In genomic region chr9:72554221-72554641, GRCh38 we compare ENCODE assay signal across 14 cellular contexts. TPM values are rescaled to one million over a fixed set of nuclear protein-coding genes. Genes with fewer than 3 reads are reported as not detected.
DNase-seq lines count a peak whose midpoint lies in the region; ATAC-seq, FAIRE-seq and TF ChIP-seq lines count a peak whose summit lies in the region.
"Had no signal": no experiment of that assay in that cellular context is flagged by ENCODE, and none has a peak within 500 bp of the region (broad histone marks: within the 10 kb centered on the region; RNA-seq: fewer than 3 reads in every experiment).

No MANE protein-coding gene starts in this region.

- H3K4me2 ChIP-seq in H1 (ENCODE audit: insufficient read depth in 1 of 2, low read depth in 2 of 2, low read length in 2 of 2) (no peak overlapping the region), mesendoderm (ENCODE audit: low read length) (no peak overlapping the region)

- no peaks in the 10 kb centered on the region for H4K20me1 ChIP-seq in H1 (replicated peaks in 1 of 2; ENCODE audit: control insufficient read depth in 1 of 2, insufficient read depth in 2 of 2, low read length in 2 of 2)

- no peak for TF ChIP-seq EP300 in H1 (IDR thresholded peaks at IDR 0.05; ENCODE audit: borderline replicate concordance in 1 of 2, low read depth in 2 of 2, low read length in 2 of 2)

- H3K4me3 ChIP-seq in heart left ventricle (no peak overlapping the region), H1 (ENCODE audit: extremely low read depth in 1 of 4, insufficient read depth in 2 of 4, low read depth in 3 of 4, low read length in 4 of 4) (no peak overlapping the region), mesendoderm (ENCODE audit: low read length) (no peak overlapping the region)
- H3K4me3 ChIP-seq: gastrocnemius medialis, ovary had no signal

- H3K9me3 Mint-ChIP-seq in activated CD4-positive, alpha-beta memory T cell treated with anti-CD3 and anti-CD28 coated beads, Interleukin-2, amount 10 ng/mL, durations not matched to agents 7 days and 5 days: no peaks in the 10 kb centered on the region
- no peaks in the 10 kb centered on the region for H3K9me3 Mint-ChIP-seq in activated naive CD8-positive, alpha-beta T cell treated with anti-CD3 and anti-CD28 coated beads, Interleukin-2, amount 50 U/mL, for 24 hours

- 45 to 52% (median 47%) methylated on average over 3 of the region's 3 CpGs for WGBS in heart left ventricle, 4 donors
- 56% methylated on average over 3 of the region's 3 CpGs; no CpG with 5 or more reads in 1 of the 2 experiments for WGBS in H1 (ENCODE audit: extremely low coverage in 1 of 2, insufficient coverage in 1 of 2, insufficient read length in 1 of 2, insufficient replicate concordance in 2 of 2, low coverage in 1 of 2, low lambda C conversion rate in 2 of 2, missing lambda C conversion rate in 1 of 2), 2 experiments
- no CpG with 5 or more reads among the region's 3 CpGs for WGBS in mesendoderm (ENCODE audit: extremely low coverage, insufficient coverage, low lambda C conversion rate)

- H3K56ac ChIP-seq in H1 (replicated peaks; ENCODE audit: insufficient read length, low read depth, low read length): no peak overlapping the region
- H3K56ac ChIP-seq in mesendoderm (ENCODE audit: low read length): no peak overlapping the region

- H3K9me3 ChIP-seq in heart left ventricle: no peaks in the 10 kb centered on the region
- no peaks in the 10 kb centered on the region for H3K9me3 ChIP-seq in H1 (ENCODE audit: insufficient read depth in 2 of 2, low read depth in 1 of 2, low read length in 1 of 2)
- H3K9me3 ChIP-seq: gastrocnemius medialis, ovary had no signal

- H2AFZ ChIP-seq in H1 (ENCODE audit: low read length): peak overlapping the region; percentile 6; the same call in 1 of the 2 replicates

- CTCF ChIA-PET in H1 (lab: Charles Lee; ENCODE audit: partially characterized antibody): interaction anchor here (0.6 to 0.9 kb wide), 3 partner anchors 13 to 1008 kb away, joined by 3 read pairs; no protein-coding TSS in a partner anchor
- CTCF ChIA-PET in activated CD4-positive, alpha-beta memory T cell treated with anti-CD3 and anti-CD28 coated beads, Interleukin-2, amount 10 ng/mL, durations not matched to agents 7 days and 5 days (lab: Charles Lee): interaction anchor here (0.6 to 1.2 kb wide), 2 partner anchors 13 to 436 kb away, joined by 3 read pairs; no protein-coding TSS in a partner anchor

- H2AK5ac ChIP-seq in H1 (ENCODE audit: low read depth, low read length) (no peak overlapping the region), mesendoderm (ENCODE audit: low read length) (no peak overlapping the region)

- no peak for TF ChIP-seq RAD21 in H1 (IDR thresholded peaks at IDR 0.05 in 1 of 2, conservative IDR thresholded peaks at IDR 0.05 in 1 of 2; ENCODE audit: low read depth in 2 of 2, low read length in 2 of 2)

- H3K9ac ChIP-seq in H1 (replicated peaks in 1 of 4; ENCODE audit: extremely low read depth in 1 of 4, low read depth in 3 of 4, low read length in 3 of 4) (no peak overlapping the region), mesendoderm (ENCODE audit: low read length) (no peak overlapping the region)

- POLR2A ChIA-PET in H1 (lab: Charles Lee; ENCODE audit: partially characterized antibody): no interaction called here
- POLR2A ChIA-PET in activated CD4-positive, alpha-beta memory T cell treated with anti-CD3 and anti-CD28 coated beads, Interleukin-2, amount 10 ng/mL, durations not matched to agents 7 days and 5 days (lab: Charles Lee): interaction anchor here (1.1 kb wide), 1 partner anchor 189 kb away, joined by 4 read pairs; the partner anchor contains the start of gene ZFAND5

- no peak overlapping the region for H4K5ac ChIP-seq in H1 (ENCODE audit: insufficient read length, low read depth, low read length)
- H4K5ac ChIP-seq in mesendoderm (ENCODE audit: low read length): no peak overlapping the region

- peaks cover 0 to 8% (median 0%) of the 10 kb centered on the region in 12 donors for H3K4me1 ChIP-seq in heart left ventricle
- H3K4me1 ChIP-seq in H1 (replicated peaks in 1 of 4; ENCODE audit: control insufficient read depth in 3 of 4, insufficient read depth in 4 of 4, low read length in 3 of 4): 0 out of 7 replicates have a peak, but pooled peaks cover 0 to 2% (median 0%) of the 10 kb centered on the region in 4 experiments
- H3K4me1 ChIP-seq in mesendoderm (ENCODE audit: control insufficient read depth, low read depth, low read length): no peaks in the 10 kb centered on the region

- H3K14ac ChIP-seq in H1 (ENCODE audit: insufficient read length): no peak overlapping the region

- H3K4ac ChIP-seq in H1 (replicated peaks; ENCODE audit: insufficient read length, low read depth, low read length) (no peak overlapping the region), mesendoderm (ENCODE audit: low read depth, low read length) (no peak overlapping the region)

- TF ChIP-seq CTCF in heart left ventricle (IDR thresholded peaks at IDR 0.05) (no peak), H1 (IDR thresholded peaks at IDR 0.05; ENCODE audit: control extremely low read depth in 1 of 3, insufficient read depth in 1 of 3, low read depth in 1 of 3, low read length in 3 of 3) (no peak)

- peaks cover 18% of the 10 kb centered on the region for H3K4me1 Mint-ChIP-seq in activated CD4-positive, alpha-beta memory T cell treated with anti-CD3 and anti-CD28 coated beads, Interleukin-2, amount 10 ng/mL, durations not matched to agents 7 days and 5 days
- peaks cover 18% of the 10 kb centered on the region for H3K4me1 Mint-ChIP-seq in activated naive CD8-positive, alpha-beta T cell treated with anti-CD3 and anti-CD28 coated beads, Interleukin-2, amount 50 U/mL, for 24 hours

- H2BK15ac ChIP-seq in H1 (ENCODE audit: low read length) (no peak overlapping the region), mesendoderm (replicated peaks; ENCODE audit: low read depth) (no peak overlapping the region)

- DNase-seq in left cardiac atrium (no peak), heart left ventricle (no peak), H1 (ENCODE audit: low read depth in 1 of 2, low spot score in 2 of 2) (no peak), mesendoderm (peak; percentile 34), NCI-H446 (lab: John Stamatoyannopoulos, UW) (no peak)
- no peak for DNase-seq in activated CD4-positive, alpha-beta memory T cell treated with anti-CD3 and anti-CD28 coated beads, Interleukin-2, amount 10 ng/mL, durations not matched to agents 7 days and 5 days
- DNase-seq in activated naive CD8-positive, alpha-beta T cell treated with anti-CD3 and anti-CD28 coated beads, Interleukin-2, amount 50 U/mL, for 24 hours: no peak
- DNase-seq: activated gamma-delta T cell treated with Interleukin-2 at 50 U/mL for 16 hours, gastrocnemius medialis, NCI-H748 treated with DMSO at 0.1 percent for 48 hours, ovary had no signal

- H3K23me2 ChIP-seq in H1 (ENCODE audit: low read depth, low read length): no peaks in the 10 kb centered on the region

- H2BK120ac ChIP-seq in H1 (replicated peaks; ENCODE audit: low read depth, low read length): no peak overlapping the region
- no peak overlapping the region for H2BK120ac ChIP-seq in mesendoderm (ENCODE audit: low read depth, low read length)

- H3K27me3 ChIP-seq in heart left ventricle (no peaks in the 10 kb centered on the region), H1 (replicated peaks in 1 of 4; ENCODE audit: control insufficient read depth in 3 of 4, extremely low read depth in 1 of 4, insufficient read depth in 3 of 4, low read length in 3 of 4) (no peaks in the 10 kb centered on the region), mesendoderm (ENCODE audit: insufficient read depth, low read length, poor library complexity) (no peaks in the 10 kb centered on the region)
- H3K27me3 ChIP-seq: gastrocnemius medialis, ovary had no signal

- no peaks in the 10 kb centered on the region for H3K27me3 Mint-ChIP-seq in activated CD4-positive, alpha-beta memory T cell treated with anti-CD3 and anti-CD28 coated beads, Interleukin-2, amount 10 ng/mL, durations not matched to agents 7 days and 5 days
- H3K27me3 Mint-ChIP-seq in activated naive CD8-positive, alpha-beta T cell treated with anti-CD3 and anti-CD28 coated beads, Interleukin-2, amount 50 U/mL, for 24 hours: no peaks in the 10 kb centered on the region

- no peak overlapping the region for H3K4me3 Mint-ChIP-seq in activated CD4-positive, alpha-beta memory T cell treated with anti-CD3 and anti-CD28 coated beads, Interleukin-2, amount 10 ng/mL, durations not matched to agents 7 days and 5 days
- H3K4me3 Mint-ChIP-seq in activated naive CD8-positive, alpha-beta T cell treated with anti-CD3 and anti-CD28 coated beads, Interleukin-2, amount 50 U/mL, for 24 hours: no peak overlapping the region

- H3K79me1 ChIP-seq in H1 (ENCODE audit: low read depth, low read length) (no peaks in the 10 kb centered on the region), mesendoderm (ENCODE audit: low read length) (no peaks in the 10 kb centered on the region)

- no peak for FAIRE-seq in H1 (lab: Jason Lieb, UNC)
- FAIRE-seq: A204.1 had no signal

- H2BK20ac ChIP-seq in H1 (ENCODE audit: low read length): no peak overlapping the region

- H3K23ac ChIP-seq in H1 (ENCODE audit: insufficient read length) (no peak overlapping the region), mesendoderm (ENCODE audit: low read length) (no peak overlapping the region)

- H3K27ac ChIP-seq in heart left ventricle (peak overlapping the region in 1 of 12 donors; percentile 4), H1 (ENCODE audit: low read depth, low read length) (no peak overlapping the region), mesendoderm (ENCODE audit: low read depth, low read length) (no peak overlapping the region)
- H3K27ac ChIP-seq: HL-60 had no signal

- ATAC-seq in left cardiac atrium (peak; percentile 47 to 71), heart left ventricle (no peak), GM21447 (IDR thresholded peaks at IDR 0.05; ENCODE audit: unreplicated experiment) (no peak)
- ATAC-seq in activated naive CD8-positive, alpha-beta T cell treated with anti-CD3 and anti-CD28 coated beads, Interleukin-2, amount 50 U/mL, for 24 hours: no peak

- H4K91ac ChIP-seq in H1 (replicated peaks; ENCODE audit: insufficient read length, low read length): no peak overlapping the region

- H2BK12ac ChIP-seq in H1 (ENCODE audit: low read depth, low read length): no peak overlapping the region

- H3K27ac Mint-ChIP-seq in activated CD4-positive, alpha-beta memory T cell treated with anti-CD3 and anti-CD28 coated beads, Interleukin-2, amount 10 ng/mL, durations not matched to agents 7 days and 5 days: no peak overlapping the region
- H3K27ac Mint-ChIP-seq in activated naive CD8-positive, alpha-beta T cell treated with anti-CD3 and anti-CD28 coated beads, Interleukin-2, amount 50 U/mL, for 24 hours: no peak overlapping the region

- H2BK5ac ChIP-seq in H1 (ENCODE audit: low read depth, low read length): no peak overlapping the region
- H2BK5ac ChIP-seq in mesendoderm (ENCODE audit: low read length): no peak overlapping the region

- TF ChIP-seq POLR2A in heart left ventricle (IDR thresholded peaks at IDR 0.05): no peak
- no peak for TF ChIP-seq POLR2A in H1 (IDR thresholded peaks at IDR 0.05; ENCODE audit: control extremely low read depth in 1 of 2, low read depth in 2 of 2, low read length in 2 of 2)

- H4K8ac ChIP-seq in H1 (ENCODE audit: extremely low read depth, insufficient read depth, low read length) (no peak overlapping the region), mesendoderm (ENCODE audit: low read depth, low read length) (no peak overlapping the region)

- H3K36me3 ChIP-seq in heart left ventricle (no peaks in the 10 kb centered on the region), H1 (ENCODE audit: control insufficient read depth in 2 of 4, insufficient read depth in 4 of 4, low read length in 3 of 4) (no peaks in the 10 kb centered on the region), mesendoderm (ENCODE audit: control insufficient read depth, insufficient read depth, low read length) (no peaks in the 10 kb centered on the region)
- H3K36me3 ChIP-seq: gastrocnemius medialis, ovary had no signal

- no peaks in the 10 kb centered on the region for H3K79me2 ChIP-seq in H1 (ENCODE audit: control insufficient read depth in 1 of 2, insufficient read depth in 2 of 2, low read length in 2 of 2)
- H3K79me2 ChIP-seq in mesendoderm (ENCODE audit: control insufficient read depth, insufficient read depth, low read length): no peaks in the 10 kb centered on the region

- intact Hi-C loops in left cardiac atrium (cut with DNase I) (no loop called here), heart left ventricle (cut with DNase I) (no loop called here)

- H3K36me3 Mint-ChIP-seq in activated CD4-positive, alpha-beta memory T cell treated with anti-CD3 and anti-CD28 coated beads, Interleukin-2, amount 10 ng/mL, durations not matched to agents 7 days and 5 days (ENCODE audit: low read depth): no peaks in the 10 kb centered on the region
- no peaks in the 10 kb centered on the region for H3K36me3 Mint-ChIP-seq in activated naive CD8-positive, alpha-beta T cell treated with anti-CD3 and anti-CD28 coated beads, Interleukin-2, amount 50 U/mL, for 24 hours (ENCODE audit: low read depth)

- no peak overlapping the region for H3K18ac ChIP-seq in H1 (ENCODE audit: extremely low read depth, low read length)
- H3K18ac ChIP-seq in mesendoderm (ENCODE audit: low read length): no peak overlapping the region

RNA-seq across cellular contexts. Expression of gene TMC1, which starts 32.8 kb away (rescaled TPM):
- total RNA-seq in left cardiac atrium (under 1 TPM in 1 of 2 donors, not detected in 1; 0.27 TPM), heart left ventricle (under 1 TPM in 6 of 9 donors, not detected in 3; 0.07 to 0.75 (median 0.33) TPM)
- polyA plus RNA-seq in heart left ventricle (not detected), H1 (2011; rRNA removed) (0.55 and 0.98 TPM in 2 replicates)
- 0.82 and 0.95 TPM in 2 replicates for total RNA-seq in H1 (2021; fragmentation: NEBNext Ultra II Directional; extraction: Animal tissue kit (Norgen Biotek cat#: 25700))
- 1.0 TPM for polyA plus RNA-seq in H1 (2011; cell fraction: cytosol; rRNA removed)
- polyA plus RNA-seq in H1 (2011; cell fraction: nucleus; rRNA removed): 0.53 TPM
- 0.46 to 1.1 TPM (median 0.87 TPM) in 4 replicates for polyA plus RNA-seq in H1 (2012, experiment 1 of 2)
- polyA plus RNA-seq in H1 (2012, experiment 2 of 2): 0.07 TPM
- polyA plus RNA-seq in H1 (2013, experiment 1 of 2): 1.1 TPM
- polyA plus RNA-seq in H1 (2013, experiment 2 of 2): 1.2 TPM
- polyA minus RNA-seq in H1 (2011; rRNA and poly(A)+ RNA removed): 3.3 and 3.9 TPM in 2 replicates
- 0.66 TPM for polyA minus RNA-seq in H1 (2011; cell fraction: cytosol; rRNA and poly(A)+ RNA removed)
- 2.2 TPM for polyA minus RNA-seq in H1 (2011; cell fraction: nucleus; rRNA and poly(A)+ RNA removed)
- not detected for polyA plus RNA-seq in mesendoderm (2013, experiment 1 of 2)
- polyA plus RNA-seq in mesendoderm (2013, experiment 2 of 2): 0.10 TPM
- total RNA-seq in activated CD4-positive, alpha-beta memory T cell treated with anti-CD3 and anti-CD28 coated beads, Interleukin-2, amount 10 ng/mL, durations not matched to agents 7 days and 5 days: under 1 TPM in 1 of 2 experiments, not detected in 1; 0.28 TPM

Comparison
In these comparisons a context has a peak if more than half of its experiments do, and no peak if none do; other contexts are left out.
1. ATAC-seq: peak in left cardiac atrium (2 of 2); none in heart left ventricle (0 of 4), GM21447 (single experiment) and activated naive CD8-positive, alpha-beta T cell treated with anti-CD3 and anti-CD28 coated beads, Interleukin-2, amount 50 U/mL, for 24 hours (single experiment).